18 cellular contexts compared by ENCODE assay signal in genomic region chr7:71473366-71473967, GRCh38.
DNase-seq lines count a peak whose midpoint lies in the region; ATAC-seq and TF ChIP-seq lines count a peak whose summit lies in the region.
"Had no signal": no experiment of that assay in that cellular context is flagged by ENCODE, and none has a peak within 500 bp of the region (broad histone marks: within the 10 kb centered on the region; RNA-seq: fewer than 3 reads in every experiment).

No MANE protein-coding gene starts in this region.

- H4K20me1 ChIP-seq in H9 (ENCODE audit: control insufficient read depth, insufficient read depth, insufficient read length) = no peaks in the 10 kb centered on the region

- no peak overlapping the region for H2BK20ac ChIP-seq in H9 (ENCODE audit: low read depth, low read length, poor library complexity, severe bottlenecking)

- H3K27ac ChIP-seq in H9 (ENCODE audit: insufficient read length, low read depth, low read length) = peak overlapping the region; percentile 100
- H3K27ac ChIP-seq in ectodermal cell (ENCODE audit: insufficient read depth, low read depth, low read length, poor library complexity, severe bottlenecking) = peak overlapping the region; percentile 18
- H3K27ac ChIP-seq in iPS-18a (ENCODE audit: low read length) = peak overlapping the region; percentile 47
- H3K27ac ChIP-seq in CD8-positive, alpha-beta T cell (ENCODE audit: low read depth, low read length) = no peak overlapping the region
- H3K27ac ChIP-seq: C4-2B had no signal

- H3K36me3 ChIP-seq in ectodermal cell (ENCODE audit: control insufficient read depth, insufficient read depth, low read length) = peaks cover 7% of the 10 kb centered on the region
- H3K36me3 ChIP-seq in iPS-18a (ENCODE audit: control insufficient read depth, low read depth, low read length) = no peaks in the 10 kb centered on the region
- H3K36me3 ChIP-seq in CD8-positive, alpha-beta T cell (ENCODE audit: insufficient read depth, low read length) = no peaks in the 10 kb centered on the region
- H3K36me3 ChIP-seq: BE2C had no signal

- H2BK12ac ChIP-seq in H9 (ENCODE audit: insufficient read length, low read depth, low read length) = no peak overlapping the region

- no peak overlapping the region for H3K18ac ChIP-seq in H9 (ENCODE audit: insufficient read length, low read depth, low read length)

- ATAC-seq in HG02981 (IDR thresholded peaks at IDR 0.05; ENCODE audit: unreplicated experiment) (no peak), left ventricle myocardium superior (no peak)
- ATAC-seq in CD8-positive, alpha-beta T cell = no peak

- peaks cover 12% of the 10 kb centered on the region for H3K9me3 ChIP-seq in H9 (ENCODE audit: control insufficient read depth, low read depth, low read length)
- peaks cover 3% of the 10 kb centered on the region for H3K9me3 ChIP-seq in ectodermal cell (ENCODE audit: control insufficient read depth, low read length)
- peaks cover 7% of the 10 kb centered on the region for H3K9me3 ChIP-seq in iPS-18a (ENCODE audit: control insufficient read depth, low read depth, low read length)
- H3K9me3 ChIP-seq in CD8-positive, alpha-beta T cell (ENCODE audit: low read length) = no peaks in the 10 kb centered on the region
- H3K9me3 ChIP-seq: BE2C had no signal

- no peaks in the 10 kb centered on the region for H3K27me3 Mint-ChIP-seq in H9 (ENCODE audit: low read depth)
- H3K27me3 Mint-ChIP-seq in CD8-positive, alpha-beta T cell (ENCODE audit: low read depth) = no peaks in the 10 kb centered on the region
- H3K27me3 Mint-ChIP-seq: CD4-positive, alpha-beta memory T cell had no signal

- no peak overlapping the region for H4K5ac ChIP-seq in H9 (ENCODE audit: insufficient read length, low read depth, low read length)

- intact Hi-C loops in CD8-positive, alpha-beta T cell (cut with DNase I, micrococcal nuclease) = no loop called here
- intact Hi-C loops in left ventricle myocardium superior (cut with micrococcal nuclease) = no loop called here

- H3K4me2 ChIP-seq in H9 (ENCODE audit: insufficient read depth, insufficient read length, low read length) = peak overlapping the region; percentile 20

- no peak overlapping the region for H3T11ph ChIP-seq in H9 (ENCODE audit: low read length)

- H3K4me1 Mint-ChIP-seq in H9 = peaks cover 63 to 66% of the 10 kb centered on the region in 2 experiments
- no peaks in the 10 kb centered on the region for H3K4me1 Mint-ChIP-seq in CD8-positive, alpha-beta T cell (ENCODE audit: low read depth)
- H3K4me1 Mint-ChIP-seq: CD4-positive, alpha-beta memory T cell had no signal

- no peak overlapping the region for H3K14ac ChIP-seq in H9 (ENCODE audit: insufficient read depth, low read length)

- POLR2A ChIA-PET in CD8-positive, alpha-beta T cell (lab: Charles Lee) = no interaction called here

- H3K4me1 ChIP-seq in H9 (ENCODE audit: insufficient read depth, low read length) = peaks cover 16% of the 10 kb centered on the region
- H3K4me1 ChIP-seq in ectodermal cell (ENCODE audit: control insufficient read depth, insufficient read depth, low read length) = no peaks in the 10 kb centered on the region
- H3K4me1 ChIP-seq in iPS-18a (ENCODE audit: control insufficient read depth, low read depth, low read length) = peaks cover 38% of the 10 kb centered on the region
- no peaks in the 10 kb centered on the region for H3K4me1 ChIP-seq in CD8-positive, alpha-beta T cell (ENCODE audit: insufficient read depth, low read length)
- H3K4me1 ChIP-seq: BE2C had no signal

- no peak overlapping the region for H2BK5ac ChIP-seq in H9 (ENCODE audit: insufficient read length, low read length)

- no peak overlapping the region for H3K4ac ChIP-seq in H9 (ENCODE audit: low read depth, low read length)

- H4K91ac ChIP-seq in H9 (ENCODE audit: insufficient read length, low read depth, low read length) = no peak overlapping the region

- H3K4me3 ChIP-seq in ectodermal cell (ENCODE audit: insufficient read depth, low read depth, low read length) (no peak overlapping the region), iPS-18a (ENCODE audit: low read length) (no peak overlapping the region)
- no peak overlapping the region for H3K4me3 ChIP-seq in CD8-positive, alpha-beta T cell (ENCODE audit: low read depth, low read length)

- H2BK120ac ChIP-seq in H9 (ENCODE audit: low read depth, low read length, poor library complexity, severe bottlenecking) = no peak overlapping the region

- H3K4me3 Mint-ChIP-seq in H9 = peak overlapping the region in 1 of 2 experiments; percentile 28; a peak in 2 of 5 replicates
- no peak overlapping the region for H3K4me3 Mint-ChIP-seq in CD8-positive, alpha-beta T cell
- H3K4me3 Mint-ChIP-seq: CD4-positive, alpha-beta memory T cell had no signal

- CTCF ChIA-PET in CD8-positive, alpha-beta T cell (lab: Charles Lee) = no interaction called here

- H3K9me3 Mint-ChIP-seq in H9 = peaks cover 21 to 25% of the 10 kb centered on the region in 2 experiments
- H3K9me3 Mint-ChIP-seq in CD8-positive, alpha-beta T cell = peaks cover 5% of the 10 kb centered on the region

- H3K9ac ChIP-seq in H9 (ENCODE audit: extremely low read depth, insufficient read length, low read length) (no peak overlapping the region), iPS-18a (ENCODE audit: low read length) (peak overlapping the region; percentile 14)

- H3K23ac ChIP-seq in H9 (ENCODE audit: insufficient read length, low read depth, low read length) = no peak overlapping the region

- H4K8ac ChIP-seq in H9 (replicated peaks; ENCODE audit: insufficient read length, low read depth, low read length) = no peak overlapping the region

- H3K27ac Mint-ChIP-seq in H9 = peak overlapping the region; percentile 98 to 99 (median 98)
- H3K27ac Mint-ChIP-seq in CD8-positive, alpha-beta T cell = no peak overlapping the region
- H3K27ac Mint-ChIP-seq: CD4-positive, alpha-beta memory T cell had no signal

- peaks cover 4% of the 10 kb centered on the region; the same call in 1 of the 2 replicates for H3K79me2 ChIP-seq in H9 (ENCODE audit: insufficient read depth, low read length)

- TF ChIP-seq CTCF in H9 (conservative IDR thresholded peaks at IDR 0.05) = no peak
- TF ChIP-seq CTCF in CD8-positive, alpha-beta T cell (IDR thresholded peaks at IDR 0.05) = no peak

- H3K23me2 ChIP-seq in H9 (ENCODE audit: insufficient read length, low read depth, low read length, poor library complexity, severe bottlenecking) = no peaks in the 10 kb centered on the region

- no peak overlapping the region for H2BK15ac ChIP-seq in H9 (ENCODE audit: low read depth, low read length)

- DNase-seq in H9 (no peak), NCI-H524 treated with DMSO at 0.1 percent for 48 hours (lab: John Stamatoyannopoulos, UW) (no peak), left ventricle myocardium superior (no peak)
- DNase-seq in CD8-positive, alpha-beta T cell = no peak
- DNase-seq: BE2C; CD4-positive, alpha-beta memory T cell; COR-L47; DMS153; DMS79 treated with DMSO at 0.1 percent for 48 hours; EL; GF-D8; H7; IMR-90; KBM-7 had no signal

- no peak overlapping the region for H2AFZ ChIP-seq in H9 (ENCODE audit: low read length)

- peaks cover 3% of the 10 kb centered on the region for H3K79me1 ChIP-seq in H9 (ENCODE audit: insufficient read depth, low read depth, low read length, poor library complexity, severe bottlenecking)

- H3K56ac ChIP-seq in H9 (ENCODE audit: insufficient read length, low read depth, low read length) = no peak overlapping the region

- H3K27me3 ChIP-seq in H9 (ENCODE audit: insufficient read depth, low read length) (no peaks in the 10 kb centered on the region), ectodermal cell (ENCODE audit: control insufficient read depth, insufficient read depth, low read length, poor library complexity, severe bottlenecking) (no peaks in the 10 kb centered on the region), iPS-18a (ENCODE audit: control insufficient read depth, insufficient read depth, low read length) (no peaks in the 10 kb centered on the region)
- H3K27me3 ChIP-seq in CD8-positive, alpha-beta T cell (ENCODE audit: insufficient read depth, low read length) = no peaks in the 10 kb centered on the region
- H3K27me3 ChIP-seq: BE2C had no signal

- no peak overlapping the region for H2AK5ac ChIP-seq in H9 (ENCODE audit: insufficient read length, low read length)

- WGBS in H9 (ENCODE audit: extremely low coverage, insufficient read length, low lambda C conversion rate) = no CpG with 5 or more reads among the region's 2 CpGs
- WGBS in ectodermal cell, 2 experiments = 72 to 75% methylated on average over 2 of the region's 2 CpGs

- peaks cover 33 to 39% (median 35%) of the 10 kb centered on the region in 3 experiments for H3K36me3 Mint-ChIP-seq in H9 (ENCODE audit: insufficient read depth in 1 of 3, low read depth in 3 of 3)
- no peaks in the 10 kb centered on the region for H3K36me3 Mint-ChIP-seq in CD8-positive, alpha-beta T cell
- H3K36me3 Mint-ChIP-seq: CD4-positive, alpha-beta memory T cell had no signal
